ENCODE assay signal across 30 cellular contexts in the genomic region with DNA sequence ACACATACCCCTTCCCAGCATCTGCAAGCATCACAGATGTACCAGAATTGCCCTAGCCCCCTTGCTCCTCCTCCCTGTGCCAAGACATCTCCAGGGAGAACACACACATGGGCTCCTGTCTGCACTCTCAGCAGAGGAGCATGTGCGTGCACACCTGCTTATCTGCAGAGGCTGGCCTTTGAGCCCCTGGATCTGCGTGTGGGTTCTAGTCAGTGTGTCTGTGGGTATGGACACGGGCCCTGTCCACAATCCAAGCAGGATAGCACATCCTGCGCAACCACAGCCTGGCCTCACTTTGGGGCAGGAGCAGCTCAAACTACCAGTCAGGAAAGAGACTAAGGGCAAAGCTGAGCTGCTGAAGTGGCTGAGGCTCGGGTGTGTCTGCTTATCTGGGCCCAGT. TPM values are rescaled to one million over a fixed set of nuclear protein-coding genes. Genes with fewer than 3 reads are reported as not detected.
DNase-seq lines count a peak whose midpoint lies in the region; ATAC-seq and TF ChIP-seq lines count a peak whose summit lies in the region.
"Had no signal": no experiment of that assay in that cellular context is flagged by ENCODE, and none has a peak within 500 bp of the region (broad histone marks: within the 10 kb centered on the region; RNA-seq: fewer than 3 reads in every experiment).

No MANE protein-coding gene starts in this region.

- H3K36me3 ChIP-seq in RWPE2 (ENCODE audit: low read depth) (peaks cover 88% of the 10 kb centered on the region), A673 (ENCODE audit: insufficient read depth, low read length, poor library complexity, severe bottlenecking) (peaks cover 30% of the 10 kb centered on the region)

- no TSS peak for BruUV-seq in A673 (replicated peaks; lab: Mats Ljungman, UMichigan)

- no peak for DNase-seq in activated T-cell treated with anti-CD3 and anti-CD28 coated beads, Interleukin-2, amount 50 U/mL, for 24 hours
- no peak for DNase-seq in activated T-cell treated with anti-CD3 and anti-CD28 coated beads, Interleukin-2, amount 50 U/mL, for 1 hour
- DNase-seq in RWPE2 (ENCODE audit: low spot score) (peak; percentile 77), erythroblast (lab: John Stamatoyannopoulos, UW) (peak; percentile 67 to 71), type B pancreatic cell (ENCODE audit: extremely low spot score, unreplicated experiment) (no peak), dorsolateral prefrontal cortex (no peak), A673 (ENCODE audit: low spot score) (no peak)
- DNase-seq: activated CD4-positive, CD25-positive, alpha-beta regulatory T cell treated with anti-CD3 and anti-CD28 coated beads, Interleukin-2, amount 50 U/mL, for 72 hours; activated effector memory CD4-positive, alpha-beta T cell treated with anti-CD3 and anti-CD28 coated beads, Interleukin-2, amount 50 U/mL, for 16 hours; AML-193; caudate nucleus; CD4-positive, alpha-beta memory T cell; DMS153; H7; mucosa of descending colon; natural killer cell; NCI-H1417 treated with DMSO at 0.1 percent for 48 hours; NCI-H2081; NCI-H226; NCI-H526 treated with DMSO at 0.1 percent for 48 hours; PC-9; Right ventricle myocardium superior; stimulated activated naive CD4-positive, alpha-beta T cell; upper lobe of left lung had no signal

- ATAC-seq in RWPE2 (ENCODE audit: low read depth) = peak; percentile 4; the same call in 1 of the 3 replicates
- no peak for ATAC-seq in HG03571 (IDR thresholded peaks at IDR 0.05; ENCODE audit: unreplicated experiment)
- ATAC-seq: GM12878, mucosa of descending colon, natural killer cell, SK-N-SH treated with all-trans-retinoic acid at 6 μM for 48 hours had no signal

- no peak for TF ChIP-seq CTCF in RWPE2 (IDR thresholded peaks at IDR 0.05; ENCODE audit: poor library complexity, severe bottlenecking)
- TF ChIP-seq CTCF in type B pancreatic cell (conservative IDR thresholded peaks at IDR 0.05) = no peak
- no peak for TF ChIP-seq CTCF in dorsolateral prefrontal cortex (IDR thresholded peaks at IDR 0.05 in 54 of 56, conservative IDR thresholded peaks at IDR 0.05 in 2 of 56; ENCODE audit: low read depth in 1 of 56, partially characterized antibody in 56 of 56)
- no peak for TF ChIP-seq CTCF in A673 (conservative IDR thresholded peaks at IDR 0.05; ENCODE audit: low read depth, low read length)

- no peak overlapping the region for H3K4me3 Mint-ChIP-seq in activated T-cell treated with anti-CD3 and anti-CD28 coated beads, Interleukin-2, amount 50 U/mL, for 24 hours
- H3K4me3 Mint-ChIP-seq in type B pancreatic cell = peak overlapping the region; percentile 17
- H3K4me3 Mint-ChIP-seq: CD4-positive, alpha-beta memory T cell; natural killer cell; T-helper 1 cell treated with Interleukin-12 subunit alpha and Interleukin-12 subunit beta and Interleukin-4 antibody, amounts not matched to agents 30 μg/mL and 1 μg/mL, for 36 hours had no signal

- H3K27ac Mint-ChIP-seq in activated T-cell treated with anti-CD3 and anti-CD28 coated beads, Interleukin-2, amount 50 U/mL, for 24 hours = peak overlapping the region; percentile 29
- H3K27ac Mint-ChIP-seq in type B pancreatic cell = peak overlapping the region; percentile 74
- H3K27ac Mint-ChIP-seq: natural killer cell; T-helper 1 cell treated with Interleukin-12 subunit alpha and Interleukin-12 subunit beta and Interleukin-4 antibody, amounts not matched to agents 30 μg/mL and 1 μg/mL, for 36 hours had no signal

- no peaks in the 10 kb centered on the region for H3K9me3 Mint-ChIP-seq in activated T-cell treated with anti-CD3 and anti-CD28 coated beads, Interleukin-2, amount 50 U/mL, for 24 hours
- no peaks in the 10 kb centered on the region for H3K9me3 Mint-ChIP-seq in type B pancreatic cell
- H3K9me3 Mint-ChIP-seq: CD4-positive, alpha-beta memory T cell; natural killer cell; T-helper 1 cell treated with Interleukin-12 subunit alpha and Interleukin-12 subunit beta and Interleukin-4 antibody, amounts not matched to agents 30 μg/mL and 1 μg/mL, for 36 hours had no signal

- H3K4me1 Mint-ChIP-seq in activated T-cell treated with anti-CD3 and anti-CD28 coated beads, Interleukin-2, amount 50 U/mL, for 24 hours (ENCODE audit: low read depth) = peaks cover 19% of the 10 kb centered on the region
- peaks cover 20% of the 10 kb centered on the region for H3K4me1 Mint-ChIP-seq in type B pancreatic cell (ENCODE audit: unreplicated experiment)

- H3K9me3 ChIP-seq in RWPE2 (ENCODE audit: severe bottlenecking) (no peaks in the 10 kb centered on the region), A673 (ENCODE audit: low read depth, low read length, poor library complexity, severe bottlenecking) (no peaks in the 10 kb centered on the region)
- H3K9me3 ChIP-seq: mucosa of descending colon, upper lobe of left lung had no signal

- H3K27me3 Mint-ChIP-seq in activated T-cell treated with anti-CD3 and anti-CD28 coated beads, Interleukin-2, amount 50 U/mL, for 24 hours = no peaks in the 10 kb centered on the region
- no peaks in the 10 kb centered on the region for H3K27me3 Mint-ChIP-seq in type B pancreatic cell
- H3K27me3 Mint-ChIP-seq: CD4-positive, alpha-beta memory T cell had no signal

- H3K27me3 ChIP-seq in RWPE2 (ENCODE audit: insufficient read depth, poor library complexity, severe bottlenecking) = no peaks in the 10 kb centered on the region
- no peaks in the 10 kb centered on the region for H3K27me3 ChIP-seq in dorsolateral prefrontal cortex
- H3K27me3 ChIP-seq in A673 (replicated peaks; ENCODE audit: insufficient read depth, low read depth, low read length, poor library complexity) = no peaks in the 10 kb centered on the region
- H3K27me3 ChIP-seq: upper lobe of left lung had no signal

- TF ChIP-seq POLR2A in erythroblast (IDR thresholded peaks at IDR 0.05; ENCODE audit: low read length) = no peak

- H3K36me3 Mint-ChIP-seq in activated T-cell treated with anti-CD3 and anti-CD28 coated beads, Interleukin-2, amount 50 U/mL, for 24 hours (ENCODE audit: low read depth) = peaks cover 93% of the 10 kb centered on the region
- H3K36me3 Mint-ChIP-seq in type B pancreatic cell = peaks cover 28% of the 10 kb centered on the region
- H3K36me3 Mint-ChIP-seq: natural killer cell had no signal

- H3K4me1 ChIP-seq in RWPE2 (ENCODE audit: insufficient read depth, poor library complexity, severe bottlenecking) = peaks cover 9% of the 10 kb centered on the region
- H3K4me1 ChIP-seq in A673 (ENCODE audit: insufficient read depth, low read length, poor library complexity, severe bottlenecking) = peaks cover 1% of the 10 kb centered on the region

- POLR2A ChIA-PET in A673 (lab: Charles Lee; ENCODE audit: low non-redundant PET) = no interaction called here

- intact Hi-C loops in dorsolateral prefrontal cortex (cut with DNase I) = no loop called here
- intact Hi-C loops in A673 (cut with micrococcal nuclease; ENCODE audit: unreplicated experiment) = no loop called here

- CTCF ChIA-PET in A673 (lab: Charles Lee) = no interaction called here

- H3K27ac ChIP-seq in RWPE2 (ENCODE audit: poor library complexity, severe bottlenecking) (no peak overlapping the region), dorsolateral prefrontal cortex (no peak overlapping the region), A673 (ENCODE audit: low read depth, low read length, poor library complexity, severe bottlenecking) (no peak overlapping the region)
- H3K27ac ChIP-seq: HL-60, upper lobe of left lung had no signal

- H3K4me3 ChIP-seq in RWPE2 (ENCODE audit: severe bottlenecking) = no peak overlapping the region
- H3K4me3 ChIP-seq in dorsolateral prefrontal cortex = no peak overlapping the region
- no peak overlapping the region for H3K4me3 ChIP-seq in A673 (ENCODE audit: low read depth, low read length, poor library complexity, severe bottlenecking)
- H3K4me3 ChIP-seq: GM12878, lung, mucosa of descending colon, PC-9, upper lobe of left lung had no signal

RNA-seq across cellular contexts. Expression of a gene that starts 41.0 kb away (rescaled TPM):
- 246 and 281 TPM in 2 replicates for total RNA-seq in type B pancreatic cell (ENCODE audit: low replicate concordance)
- 100 to 1,000 TPM in 39 of 120 experiments, 10 to 100 TPM in 81; 70.0 to 134 (median 94.9) TPM for total RNA-seq in dorsolateral prefrontal cortex
- 182 and 196 TPM in 2 replicates for total RNA-seq in A673 (2021)

RNA-seq across cellular contexts. Expression of a gene that starts 49.9 kb away (rescaled TPM):
- 472 and 516 TPM in 2 replicates for total RNA-seq in type B pancreatic cell (ENCODE audit: low replicate concordance)
- total RNA-seq in dorsolateral prefrontal cortex = 100 to 1,000 TPM in 1 of 120 experiments, 10 to 100 TPM in 117, 1 to 10 TPM in 2; 8.0 to 102 (median 36.9) TPM
- total RNA-seq in A673 (2021) = 24.6 and 39.3 TPM in 2 replicates

Comparison
In these comparisons a context has a peak if more than half of its experiments do, and no peak if none do; other contexts are left out.
1. DNase-seq: peak in RWPE2 (single experiment) and erythroblast (2 of 2); none in activated T-cell treated with anti-CD3 and anti-CD28 coated beads, Interleukin-2, amount 50 U/mL, for 24 hours (single experiment), activated T-cell treated with anti-CD3 and anti-CD28 coated beads, Interleukin-2, amount 50 U/mL, for 1 hour (single experiment), type B pancreatic cell (single experiment), dorsolateral prefrontal cortex (0 of 10) and A673 (single experiment).